37 cellular contexts compared by ENCODE assay signal in genomic region chr2:2041256-2041824, GRCh38.
"Had no signal": no experiment of that assay in that cellular context is flagged by ENCODE, and none has a peak within 500 bp of the region (broad histone marks: within the 10 kb centered on the region; RNA-seq: fewer than 3 reads in every experiment).

No MANE protein-coding gene starts in this region.

- H3K36me3 ChIP-seq: cardiac muscle cell, MG63, Peyer's patch, SJSA1 had no signal

- H3K4me3 Mint-ChIP-seq: activated B cell treated with CpG ODN at 0.5 μM for 24 hours; activated CD8-positive, alpha-beta T cell treated with anti-CD3 and anti-CD28 coated beads for 36 hours; activated naive CD8-positive, alpha-beta T cell treated with anti-CD3 and anti-CD28 coated beads for 36 hours; activated T-cell treated with anti-CD3 and anti-CD28 coated beads, Interleukin-2, amount 50 U/mL, for 72 hours; activated T-helper 17 cell treated with anti-CD3 and anti-CD28 coated beads, Interleukin-2, amount 50 U/mL, for 72 hours; central memory CD8-positive, alpha-beta T cell had no signal

- H3K9me3 Mint-ChIP-seq: activated B cell treated with CpG ODN at 0.5 μM for 24 hours; activated naive CD8-positive, alpha-beta T cell treated with anti-CD3 and anti-CD28 coated beads for 36 hours had no signal

- H3K27ac Mint-ChIP-seq: activated B cell treated with CpG ODN at 0.5 μM for 24 hours; activated CD8-positive, alpha-beta T cell treated with anti-CD3 and anti-CD28 coated beads for 36 hours; activated naive CD8-positive, alpha-beta T cell treated with anti-CD3 and anti-CD28 coated beads for 36 hours; activated T-cell treated with anti-CD3 and anti-CD28 coated beads, Interleukin-2, amount 50 U/mL, for 72 hours; activated T-helper 17 cell treated with anti-CD3 and anti-CD28 coated beads, Interleukin-2, amount 50 U/mL, for 72 hours had no signal

- H3K27ac ChIP-seq: cardiac muscle cell, Peyer's patch, SJSA1, VCaP had no signal

- H3K4me1 ChIP-seq: Peyer's patch, SJSA1 had no signal

- ATAC-seq: activated CD8-positive, alpha-beta T cell treated with anti-CD3 and anti-CD28 coated beads for 36 hours; activated T-cell treated with anti-CD3 and anti-CD28 coated beads, Interleukin-2, amount 50 U/mL, for 72 hours; activated T-helper 17 cell treated with anti-CD3 and anti-CD28 coated beads, Interleukin-2, amount 50 U/mL, for 72 hours; PC-3; SK-N-SH treated with all-trans-retinoic acid at 6 μM for 48 hours had no signal

- H3K4me3 ChIP-seq: cardiac muscle cell, MG63, Peyer's patch, SJSA1 had no signal

- DNase-seq: activated B cell treated with CpG ODN at 0.5 μM for 24 hours; activated CD4-positive, alpha-beta T cell treated with anti-CD3 and anti-CD28 coated beads for 4 hours; activated CD4-positive, alpha-beta T cell treated with anti-CD3 and anti-CD28 coated beads, Interleukin-2, amount 50 U/mL, for 4 hours; activated CD4-positive, CD25-positive, alpha-beta regulatory T cell treated with anti-CD3 and anti-CD28 coated beads, Interleukin-2, amount 50 U/mL, for 72 hours; activated CD8-positive, alpha-beta T cell treated with anti-CD3 and anti-CD28 coated beads for 36 hours; activated effector memory CD4-positive, alpha-beta T cell treated with anti-CD3 and anti-CD28 coated beads, Interleukin-2, amount 50 U/mL, for 16 hours; activated naive CD4-positive, alpha-beta T cell; activated naive CD4-positive, alpha-beta T cell treated with anti-CD3 and anti-CD28 coated beads, Interleukin-2, amount 50 U/mL, for 16 hours; activated naive CD8-positive, alpha-beta T cell treated with anti-CD3 and anti-CD28 coated beads for 36 hours; activated T-cell treated with anti-CD3 and anti-CD28 coated beads, Interleukin-2, amount 50 U/mL, for 1 hour; activated T-cell treated with anti-CD3 and anti-CD28 coated beads, Interleukin-2, amount 50 U/mL, for 72 hours; amniotic stem cell; aorta; Kasumi-1; KG1; MG63; NCI-H1048; NCI-H1436 treated with DMSO at 0.1 percent for 48 hours; NCI-H187 treated with DMSO at 0.1 percent for 48 hours; NCI-H345; NCI-H510A; NCI-H526; NCI-H748 treated with DMSO at 0.1 percent for 48 hours; NK-92 treated with Interleukin-12 subunit alpha and Interleukin-12 subunit beta, amount 100 ng/mL, for 24 hours; PC-3; Peyer's patch; RPMI8226; SHP77 treated with DMSO at 0.1 percent for 48 hours; T-helper 1 cell; T-helper 2 cell; T-helper 9 cell had no signal

- H3K27me3 ChIP-seq: cardiac muscle cell, MG63, Peyer's patch had no signal

- H3K9me3 ChIP-seq: MG63, Peyer's patch, SJSA1 had no signal

- H3K36me3 Mint-ChIP-seq: activated naive CD8-positive, alpha-beta T cell treated with anti-CD3 and anti-CD28 coated beads for 36 hours had no signal

- H3K4me1 Mint-ChIP-seq: activated B cell treated with CpG ODN at 0.5 μM for 24 hours; activated naive CD8-positive, alpha-beta T cell treated with anti-CD3 and anti-CD28 coated beads for 36 hours; activated T-helper 17 cell treated with anti-CD3 and anti-CD28 coated beads, Interleukin-2, amount 50 U/mL, for 72 hours; central memory CD8-positive, alpha-beta T cell had no signal
